Comparison of ENCODE assay signal across 1 cellular context in genomic region chr4:106039796-106040195, GRCh38.
TF ChIP-seq lines count a peak whose summit lies in the region.

No MANE protein-coding gene starts in this region.

TF ChIP-seq in IMR-90, 13 proteins besides CTCF, POLR2A, EP300 and RAD21 (continued from another document):
- TF ChIP-seq, protein P1, sequence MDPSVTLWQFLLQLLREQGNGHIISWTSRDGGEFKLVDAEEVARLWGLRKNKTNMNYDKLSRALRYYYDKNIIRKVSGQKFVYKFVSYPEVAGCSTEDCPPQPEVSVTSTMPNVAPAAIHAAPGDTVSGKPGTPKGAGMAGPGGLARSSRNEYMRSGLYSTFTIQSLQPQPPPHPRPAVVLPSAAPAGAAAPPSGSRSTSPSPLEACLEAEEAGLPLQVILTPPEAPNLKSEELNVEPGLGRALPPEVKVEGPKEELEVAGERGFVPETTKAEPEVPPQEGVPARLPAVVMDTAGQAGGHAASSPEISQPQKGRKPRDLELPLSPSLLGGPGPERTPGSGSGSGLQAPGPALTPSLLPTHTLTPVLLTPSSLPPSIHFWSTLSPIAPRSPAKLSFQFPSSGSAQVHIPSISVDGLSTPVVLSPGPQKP (IDR thresholded peaks at IDR 0.05; ENCODE audit: borderline replicate concordance, low read depth, low read length): no peak
